ENCODE assay signal across 1 cellular context in genomic region chr1:205672395-205672889, GRCh38.
TF ChIP-seq lines count a peak whose summit lies in the region.

No MANE protein-coding gene starts in this region.

TF ChIP-seq in WTC11, 78 proteins besides CTCF, POLR2A, EP300 and RAD21 (continued from another document):
- TF ChIP-seq OVOL2 (CRISPR knock-in tag; IDR thresholded peaks at IDR 0.05; ENCODE audit: borderline replicate concordance) (no peak), JAZF1 (CRISPR knock-in tag; IDR thresholded peaks at IDR 0.05) (no peak), GRHL2 (CRISPR knock-in tag; IDR thresholded peaks at IDR 0.05; ENCODE audit: insufficient replicate concordance, severe bottlenecking) (no peak), ZNF232 (CRISPR knock-in tag; IDR thresholded peaks at IDR 0.05) (no peak), NFATC4 (CRISPR knock-in tag; IDR thresholded peaks at IDR 0.05) (no peak), PRDM15 (CRISPR knock-in tag; IDR thresholded peaks at IDR 0.05) (no peak), ZNF396 (CRISPR knock-in tag; IDR thresholded peaks at IDR 0.05; ENCODE audit: borderline replicate concordance) (no peak), ZNF121 (CRISPR knock-in tag; IDR thresholded peaks at IDR 0.05) (no peak), IRF1 (CRISPR knock-in tag; IDR thresholded peaks at IDR 0.05) (no peak), GTF2I (CRISPR knock-in tag; conservative IDR thresholded peaks at IDR 0.05) (no peak)
TF ChIP-seq in WTC11: peak in this region for 0.
